ENCODE assay signal across 9 cellular contexts in the genomic region with DNA sequence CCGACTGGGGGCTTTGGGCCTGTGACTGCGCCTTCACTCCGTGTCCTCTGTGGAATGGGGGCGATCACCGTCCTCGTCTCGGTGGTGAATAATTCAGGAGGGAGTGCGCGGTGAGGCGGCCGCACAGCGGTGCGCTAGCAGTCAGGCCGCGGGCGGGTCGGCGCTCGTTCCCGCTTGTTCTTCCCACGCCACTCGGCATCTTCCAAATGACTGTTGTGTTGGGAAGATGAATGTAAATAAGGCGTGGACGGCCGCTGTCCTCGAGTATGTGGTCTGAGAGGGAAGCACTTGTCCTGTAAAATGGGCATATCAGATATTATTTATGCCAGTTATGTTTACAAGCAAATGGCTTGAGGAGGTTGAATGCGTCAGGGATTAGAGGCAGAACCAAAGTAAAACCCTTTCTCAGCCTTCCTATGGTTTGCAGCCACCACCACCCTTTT. TPM values are rescaled to one million over a fixed set of nuclear protein-coding genes. Genes with fewer than 3 reads are reported as not detected.
DNase-seq lines count a peak whose midpoint lies in the region; ATAC-seq, FAIRE-seq and TF ChIP-seq lines count a peak whose summit lies in the region.
"Had no signal": no experiment of that assay in that cellular context is flagged by ENCODE, and none has a peak within 500 bp of the region (broad histone marks: within the 10 kb centered on the region; RNA-seq: fewer than 3 reads in every experiment).

No MANE protein-coding gene starts in this region.

- peaks cover 7 to 36% of the 10 kb centered on the region in 2 donors for H3K4me1 ChIP-seq in left lung
- peaks cover 11% of the 10 kb centered on the region for H3K4me1 ChIP-seq in thymus (ENCODE audit: control insufficient read depth, insufficient read depth, low read length)

- H3K4me3 ChIP-seq in left lung (peak overlapping the region; percentile 83 to 92), thymus (ENCODE audit: low read length) (peak overlapping the region; percentile 98)

- peak overlapping the region; percentile 88 to 100 (median 95) for H3K27ac Mint-ChIP-seq in brain

- peaks cover 17% of the 10 kb centered on the region for H3K4me1 Mint-ChIP-seq in brain

- DNase-seq in D721Med (ENCODE audit: insufficient read length, low spot score) (no peak), left lung (peak in 1 of 2 donors; percentile 84), glomerular visceral epithelial cell (ENCODE audit: extremely low spot score) (no peak), head of caudate nucleus (no peak)

- H3K4me3 Mint-ChIP-seq in brain = peak overlapping the region; percentile 94 to 99 (median 99)

- H3K36me3 ChIP-seq in left lung (peaks cover 0 to 19% of the 10 kb centered on the region in 2 donors), thymus (ENCODE audit: control insufficient read depth, insufficient read depth) (peaks cover 3% of the 10 kb centered on the region)

- H3K27ac ChIP-seq in left lung (peak overlapping the region; percentile 91 to 92), thymus (ENCODE audit: low read depth) (peak overlapping the region; percentile 98)

- H3K9me3 ChIP-seq in left lung = no peaks in the 10 kb centered on the region
- no peaks in the 10 kb centered on the region for H3K9me3 ChIP-seq in thymus (ENCODE audit: control insufficient read depth)

- peaks cover 0 to 5% (median 0%) of the 10 kb centered on the region in 5 experiments for H3K9me3 Mint-ChIP-seq in brain

- H3K27me3 Mint-ChIP-seq in brain = peaks cover 20% of the 10 kb centered on the region

- WGBS in thymus = 3% methylated on average over 27 of the region's 27 CpGs

- ATAC-seq in GM21360 (IDR thresholded peaks at IDR 0.05; ENCODE audit: unreplicated experiment) = peak; percentile 29
- ATAC-seq in HG03571 (IDR thresholded peaks at IDR 0.05; ENCODE audit: unreplicated experiment) = peak; percentile 23
- peak; percentile 49 for ATAC-seq in left lung

- TF ChIP-seq CTCF in D721Med (IDR thresholded peaks at IDR 0.05; ENCODE audit: insufficient read depth, missing control alignments) (no peak), brain (conservative IDR thresholded peaks at IDR 0.05) (peak in 1 of 2 experiments; percentile 12), left lung (IDR thresholded peaks at IDR 0.05) (no peak)

- intact Hi-C loops in left lung (cut with DNase I) = loop anchor here in 1 of 2 donors (10.0 kb wide), 1 partner anchor 58 kb away; a partner anchor contains a TSS
- intact Hi-C loops in head of caudate nucleus (cut with DNase I) = loop anchor here (1.0 kb wide), 1 partner anchor 56 kb away; a partner anchor contains a TSS

- H3K27me3 ChIP-seq in left lung (no peaks in the 10 kb centered on the region), thymus (ENCODE audit: control insufficient read depth, insufficient read depth) (no peaks in the 10 kb centered on the region)

- peak; percentile 98 for FAIRE-seq in D721Med (lab: Jason Lieb, UNC)

- no peaks in the 10 kb centered on the region for H3K36me3 Mint-ChIP-seq in brain

RNA-seq across cellular contexts. Expression of a gene that starts 0.6 kb away (rescaled TPM):
- 30.5 TPM for polyA plus RNA-seq in brain (ENCODE audit: insufficient read depth, low read depth, low replicate concordance)
- 10 to 100 TPM; 57.0 to 71.4 TPM for total RNA-seq in left lung
- 25.5 TPM for polyA plus RNA-seq in thymus

RNA-seq across cellular contexts. Expression of a gene that starts 53.9 kb away (rescaled TPM):
- polyA plus RNA-seq in brain (ENCODE audit: insufficient read depth, low read depth, low replicate concordance) (not detected), thymus (21.9 TPM)
- under 1 TPM in 1 of 2 donors, not detected in 1; 0.34 TPM for total RNA-seq in left lung
- total RNA-seq: T-helper 1 cell treated with Interleukin-12 subunit alpha and Interleukin-12 subunit beta and Interleukin-4 antibody, amounts not matched to agents 30 ng/mL and 1 ng/mL, for 36 hours had no signal

RNA-seq across cellular contexts. Expression of a gene that starts 55.9 kb away (rescaled TPM):
- polyA plus RNA-seq in brain (ENCODE audit: insufficient read depth, low read depth, low replicate concordance) = 36.3 TPM
- total RNA-seq in left lung = 10 to 100 TPM; 62.5 to 70.2 TPM
- polyA plus RNA-seq in thymus = 28.0 TPM

Comparison
In these comparisons a context has a peak if more than half of its experiments do, and no peak if none do; other contexts are left out.
1. RNA of a gene that starts 53.9 kb away (polyA plus RNA-seq): 21.9 TPM in thymus (single experiment); not detected in brain (single experiment); every median in the first group is over 10 times any median in the second.
2. Peak in every context shown above with its lines, with median percentiles within 50 percentile points of each other: ATAC-seq.